In genomic region chr12:94832780-94833760, GRCh38 we compare ENCODE assay signal across 9 cellular contexts.
DNase-seq lines count a peak whose midpoint lies in the region; ATAC-seq and TF ChIP-seq lines count a peak whose summit lies in the region.
"Had no signal": no experiment of that assay in that cellular context is flagged by ENCODE, and none has a peak within 500 bp of the region (broad histone marks: within the 10 kb centered on the region; RNA-seq: fewer than 3 reads in every experiment).

No MANE protein-coding gene starts in this region.

- H3K4me3 Mint-ChIP-seq in osteocyte (ENCODE audit: unreplicated experiment) = no peak overlapping the region
- H3K4me3 Mint-ChIP-seq in Calu3 (ENCODE audit: low read depth, unreplicated experiment) = no peak overlapping the region

- H3K9me3 Mint-ChIP-seq in osteocyte (ENCODE audit: unreplicated experiment) (peaks cover 3% of the 10 kb centered on the region), Calu3 (ENCODE audit: low read depth, unreplicated experiment) (peaks cover 4% of the 10 kb centered on the region)

- peak; percentile 37 for DNase-seq in DMS79 (lab: John Stamatoyannopoulos, UW)
- DNase-seq in NCI-H2171 treated with DMSO at 0.1 percent for 48 hours (lab: John Stamatoyannopoulos, UW) = peak; percentile 94
- peak; percentile 21 for DNase-seq in fibroblast of gingiva (ENCODE audit: low read depth)
- DNase-seq in osteocyte (ENCODE audit: extremely low spot score, unreplicated experiment) = no peak
- no peak for DNase-seq in SHP77 treated with DMSO at 0.1 percent for 48 hours (lab: John Stamatoyannopoulos, UW)
- no peak for DNase-seq in Calu3
- DNase-seq in GM19240 (ENCODE audit: insufficient read length, low spot score) = no peak

- H3K4me1 Mint-ChIP-seq in osteocyte (ENCODE audit: unreplicated experiment) = peaks cover 29% of the 10 kb centered on the region
- H3K4me1 Mint-ChIP-seq in Calu3 (ENCODE audit: low read depth, unreplicated experiment) = peaks cover 12% of the 10 kb centered on the region

- CTCF ChIA-PET in Calu3 (lab: Charles Lee) = no interaction called here

- H3K27me3 Mint-ChIP-seq in osteocyte (ENCODE audit: unreplicated experiment) = peaks cover 8% of the 10 kb centered on the region
- H3K27me3 Mint-ChIP-seq in Calu3 (ENCODE audit: unreplicated experiment) = no peaks in the 10 kb centered on the region

- ATAC-seq in HG03439 (IDR thresholded peaks at IDR 0.05; ENCODE audit: unreplicated experiment) = no peak
- ATAC-seq: body of pancreas had no signal

- H3K36me3 Mint-ChIP-seq in osteocyte (ENCODE audit: unreplicated experiment) (peaks cover 2% of the 10 kb centered on the region), Calu3 (ENCODE audit: insufficient read depth, unreplicated experiment) (no peaks in the 10 kb centered on the region)

- H3K27ac Mint-ChIP-seq in osteocyte (ENCODE audit: unreplicated experiment) (peak overlapping the region; percentile 77), Calu3 (ENCODE audit: unreplicated experiment) (no peak overlapping the region)

- BruUV-seq in Calu3 (replicated peaks; lab: Mats Ljungman, UMichigan) = no TSS peak

- no peak for TF ChIP-seq CTCF in osteocyte (IDR thresholded peaks at IDR 0.05)
- TF ChIP-seq CTCF in Calu3 (IDR thresholded peaks at IDR 0.05; ENCODE audit: unreplicated experiment) = no peak

- intact Hi-C loops in Calu3 (cut with micrococcal nuclease; ENCODE audit: unreplicated experiment) = no loop called here

Comparison
In these comparisons a context has a peak if more than half of its experiments do, and no peak if none do; other contexts are left out.
1. DNase-seq: peak in DMS79 (single experiment), NCI-H2171 treated with DMSO at 0.1 percent for 48 hours (single experiment) and fibroblast of gingiva (single experiment); none in osteocyte (single experiment), SHP77 treated with DMSO at 0.1 percent for 48 hours (single experiment), Calu3 (single experiment) and GM19240 (single experiment).